In the genomic region with DNA sequence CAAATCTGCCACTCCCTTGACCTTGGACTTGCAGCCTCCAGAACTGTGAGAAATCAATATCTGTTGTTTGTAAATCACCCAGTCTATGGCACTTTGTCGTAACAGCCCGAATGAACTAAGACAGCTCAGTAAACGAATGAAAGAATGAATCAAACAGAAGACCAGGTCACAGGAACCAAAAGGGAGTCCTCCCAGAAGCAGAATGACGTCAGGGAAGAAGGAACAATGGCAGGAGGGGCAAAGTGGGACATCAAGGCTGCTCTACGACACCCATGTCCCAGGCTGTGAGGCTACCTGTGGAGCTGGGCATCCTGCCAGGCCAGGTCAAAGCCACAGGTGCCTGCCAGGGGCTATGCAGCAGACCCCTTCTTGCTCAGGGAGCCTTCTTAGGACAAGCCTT, we compare ENCODE assay signal across 25 cellular contexts.
"Had no signal": no experiment of that assay in that cellular context is flagged by ENCODE, and none has a peak within 500 bp of the region (broad histone marks: within the 10 kb centered on the region; RNA-seq: fewer than 3 reads in every experiment).

No MANE protein-coding gene starts in this region.

- FAIRE-seq: colon, endometrium, islet of Langerhans, keratinocyte had no signal

- H3K4me1 ChIP-seq: esophagus squamous epithelium, gastrocnemius medialis, heart right ventricle, left lung, lower lobe of right lung had no signal

- H3K4me3 ChIP-seq: esophagus squamous epithelium, gastrocnemius medialis, heart right ventricle, left lung, lower lobe of right lung, mucosa of descending colon had no signal

- H3K9me3 ChIP-seq: esophagus squamous epithelium, gastrocnemius medialis had no signal

- DNase-seq: cortex of kidney; effector CD8-positive, alpha-beta T cell; effector memory CD8-positive, alpha-beta T cell; endodermal cell; erythroblast; esophagus squamous epithelium; foreskin fibroblast; foreskin melanocyte; gastrocnemius medialis; glutamatergic neuron; head of caudate nucleus; heart right ventricle; hippocampal formation; left cardiac atrium; left lung; left ventricle myocardium superior; lower lobe of right lung; mesenchymal stem cell; mucosa of descending colon had no signal

- ATAC-seq: effector memory CD8-positive, alpha-beta T cell; esophagus mucosa; gastrocnemius medialis; heart right ventricle; left cardiac atrium; left lung; left ventricle myocardium superior; lower lobe of right lung; mucosa of descending colon had no signal

- H3K27me3 ChIP-seq: gastrocnemius medialis, left lung had no signal

- H3K27ac ChIP-seq: epithelial cell of prostate, esophagus squamous epithelium, gastrocnemius medialis, heart right ventricle, left lung, lower lobe of right lung had no signal

- H3K36me3 ChIP-seq: esophagus squamous epithelium, gastrocnemius medialis, heart right ventricle, left lung, lower lobe of right lung had no signal
